ENCODE assay signal across 1 cellular context in the genomic region with DNA sequence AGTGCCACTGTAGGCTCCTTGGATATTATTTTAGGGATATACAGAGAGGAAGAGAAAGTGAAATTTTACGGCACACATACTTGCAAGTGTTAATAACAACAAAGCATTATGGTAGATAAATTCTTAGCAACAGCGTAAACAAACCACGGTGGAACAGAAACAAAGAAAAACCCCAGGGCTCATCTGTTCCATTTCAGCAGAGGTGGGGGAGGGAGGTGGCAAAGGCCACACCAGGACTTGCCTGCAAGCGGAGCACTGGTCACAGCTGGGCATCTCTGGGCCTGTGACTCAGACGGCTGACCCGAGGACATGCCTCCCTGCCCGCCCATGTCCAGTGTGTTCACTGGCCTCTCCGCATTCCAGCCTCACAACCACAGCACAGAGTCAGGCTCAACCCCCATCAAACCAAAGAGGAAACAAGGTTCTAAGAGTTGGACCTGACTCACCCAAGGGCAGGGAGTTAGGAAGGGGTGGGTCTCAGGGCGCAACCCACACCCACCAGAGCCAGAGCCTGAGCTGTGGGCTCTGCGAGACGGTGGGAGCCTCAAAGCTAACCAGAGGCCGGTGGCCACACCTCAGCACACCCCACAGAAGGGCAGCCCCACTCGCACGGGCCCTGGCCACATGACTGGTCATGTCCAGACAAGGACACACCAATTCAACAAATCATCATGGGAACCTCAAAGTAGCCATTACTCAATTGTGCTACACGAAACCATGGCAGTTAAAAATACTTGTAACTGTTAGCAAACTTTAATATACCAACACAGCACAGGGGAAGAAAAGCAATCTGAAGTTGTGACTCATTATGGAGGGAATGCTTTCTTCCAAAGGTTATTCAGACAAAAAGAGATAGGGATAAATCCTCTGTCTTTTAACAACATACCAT.
A peak's percentile ranks its signal among the peaks of the same experiment; 100 is the strongest.
TF ChIP-seq lines count a peak whose summit lies in the region.

No MANE protein-coding gene starts in this region.

TF ChIP-seq in K562, 482 proteins besides CTCF, POLR2A, EP300 and RAD21 (continued from another document and continues in another):
- TF ChIP-seq ZBTB43 (CRISPR knock-in tag; IDR thresholded peaks at IDR 0.05) (no peak), MEIS2 (IDR thresholded peaks at IDR 0.05; ENCODE audit: partially characterized antibody) (peak; percentile 35), FOXK2 (conservative IDR thresholded peaks at IDR 0.05 in 1 of 2, IDR thresholded peaks at IDR 0.05 in 1 of 2; ENCODE audit: low read depth in 2 of 2) (peak; percentile 60 to 74), CBFB (CRISPR knock-in tag; IDR thresholded peaks at IDR 0.05) (peak; percentile 72; the same call in 1 of the 2 replicates), ZFP91 (CRISPR knock-in tag; IDR thresholded peaks at IDR 0.05) (peak; percentile 53; the same call in 1 of the 2 replicates), ARID1B (IDR thresholded peaks at IDR 0.05) (peak; percentile 68), NFIC (IDR thresholded peaks at IDR 0.05) (peak; percentile 45; the same call in 1 of the 2 replicates), PBX2 (CRISPR knock-in tag; IDR thresholded peaks at IDR 0.05; ENCODE audit: low read depth) (no peak), PBX2 (tag; conservative IDR thresholded peaks at IDR 0.05; ENCODE audit: low read depth) (peak; percentile 46; the same call in 1 of the 2 replicates), ZBTB17 (CRISPR knock-in tag; IDR thresholded peaks at IDR 0.05) (peak; percentile 83), FOXP1 (CRISPR knock-in tag; IDR thresholded peaks at IDR 0.05) (0 out of 2 replicates have a peak, but pooled peaks have one; percentile 38), KLF16 (IDR thresholded peaks at IDR 0.05) (peak; percentile 37; the same call in 1 of the 2 replicates), ZNF766 (CRISPR knock-in tag; conservative IDR thresholded peaks at IDR 0.05) (peak; percentile 46; the same call in 1 of the 2 replicates), RFX1 (IDR thresholded peaks at IDR 0.05) (peak; percentile 72), ZNF175 (CRISPR knock-in tag; IDR thresholded peaks at IDR 0.05; ENCODE audit: low read depth) (0 out of 2 replicates have a peak, but pooled peaks have one; percentile 8), ZNF232 (CRISPR knock-in tag; IDR thresholded peaks at IDR 0.05) (peak; percentile 72; the same call in 1 of the 2 replicates), VEZF1 (CRISPR knock-in tag; IDR thresholded peaks at IDR 0.05) (peak; percentile 69), CTBP1 (IDR thresholded peaks at IDR 0.05; ENCODE audit: borderline replicate concordance) (peak; percentile 81)
- TF ChIP-seq, protein P1, sequence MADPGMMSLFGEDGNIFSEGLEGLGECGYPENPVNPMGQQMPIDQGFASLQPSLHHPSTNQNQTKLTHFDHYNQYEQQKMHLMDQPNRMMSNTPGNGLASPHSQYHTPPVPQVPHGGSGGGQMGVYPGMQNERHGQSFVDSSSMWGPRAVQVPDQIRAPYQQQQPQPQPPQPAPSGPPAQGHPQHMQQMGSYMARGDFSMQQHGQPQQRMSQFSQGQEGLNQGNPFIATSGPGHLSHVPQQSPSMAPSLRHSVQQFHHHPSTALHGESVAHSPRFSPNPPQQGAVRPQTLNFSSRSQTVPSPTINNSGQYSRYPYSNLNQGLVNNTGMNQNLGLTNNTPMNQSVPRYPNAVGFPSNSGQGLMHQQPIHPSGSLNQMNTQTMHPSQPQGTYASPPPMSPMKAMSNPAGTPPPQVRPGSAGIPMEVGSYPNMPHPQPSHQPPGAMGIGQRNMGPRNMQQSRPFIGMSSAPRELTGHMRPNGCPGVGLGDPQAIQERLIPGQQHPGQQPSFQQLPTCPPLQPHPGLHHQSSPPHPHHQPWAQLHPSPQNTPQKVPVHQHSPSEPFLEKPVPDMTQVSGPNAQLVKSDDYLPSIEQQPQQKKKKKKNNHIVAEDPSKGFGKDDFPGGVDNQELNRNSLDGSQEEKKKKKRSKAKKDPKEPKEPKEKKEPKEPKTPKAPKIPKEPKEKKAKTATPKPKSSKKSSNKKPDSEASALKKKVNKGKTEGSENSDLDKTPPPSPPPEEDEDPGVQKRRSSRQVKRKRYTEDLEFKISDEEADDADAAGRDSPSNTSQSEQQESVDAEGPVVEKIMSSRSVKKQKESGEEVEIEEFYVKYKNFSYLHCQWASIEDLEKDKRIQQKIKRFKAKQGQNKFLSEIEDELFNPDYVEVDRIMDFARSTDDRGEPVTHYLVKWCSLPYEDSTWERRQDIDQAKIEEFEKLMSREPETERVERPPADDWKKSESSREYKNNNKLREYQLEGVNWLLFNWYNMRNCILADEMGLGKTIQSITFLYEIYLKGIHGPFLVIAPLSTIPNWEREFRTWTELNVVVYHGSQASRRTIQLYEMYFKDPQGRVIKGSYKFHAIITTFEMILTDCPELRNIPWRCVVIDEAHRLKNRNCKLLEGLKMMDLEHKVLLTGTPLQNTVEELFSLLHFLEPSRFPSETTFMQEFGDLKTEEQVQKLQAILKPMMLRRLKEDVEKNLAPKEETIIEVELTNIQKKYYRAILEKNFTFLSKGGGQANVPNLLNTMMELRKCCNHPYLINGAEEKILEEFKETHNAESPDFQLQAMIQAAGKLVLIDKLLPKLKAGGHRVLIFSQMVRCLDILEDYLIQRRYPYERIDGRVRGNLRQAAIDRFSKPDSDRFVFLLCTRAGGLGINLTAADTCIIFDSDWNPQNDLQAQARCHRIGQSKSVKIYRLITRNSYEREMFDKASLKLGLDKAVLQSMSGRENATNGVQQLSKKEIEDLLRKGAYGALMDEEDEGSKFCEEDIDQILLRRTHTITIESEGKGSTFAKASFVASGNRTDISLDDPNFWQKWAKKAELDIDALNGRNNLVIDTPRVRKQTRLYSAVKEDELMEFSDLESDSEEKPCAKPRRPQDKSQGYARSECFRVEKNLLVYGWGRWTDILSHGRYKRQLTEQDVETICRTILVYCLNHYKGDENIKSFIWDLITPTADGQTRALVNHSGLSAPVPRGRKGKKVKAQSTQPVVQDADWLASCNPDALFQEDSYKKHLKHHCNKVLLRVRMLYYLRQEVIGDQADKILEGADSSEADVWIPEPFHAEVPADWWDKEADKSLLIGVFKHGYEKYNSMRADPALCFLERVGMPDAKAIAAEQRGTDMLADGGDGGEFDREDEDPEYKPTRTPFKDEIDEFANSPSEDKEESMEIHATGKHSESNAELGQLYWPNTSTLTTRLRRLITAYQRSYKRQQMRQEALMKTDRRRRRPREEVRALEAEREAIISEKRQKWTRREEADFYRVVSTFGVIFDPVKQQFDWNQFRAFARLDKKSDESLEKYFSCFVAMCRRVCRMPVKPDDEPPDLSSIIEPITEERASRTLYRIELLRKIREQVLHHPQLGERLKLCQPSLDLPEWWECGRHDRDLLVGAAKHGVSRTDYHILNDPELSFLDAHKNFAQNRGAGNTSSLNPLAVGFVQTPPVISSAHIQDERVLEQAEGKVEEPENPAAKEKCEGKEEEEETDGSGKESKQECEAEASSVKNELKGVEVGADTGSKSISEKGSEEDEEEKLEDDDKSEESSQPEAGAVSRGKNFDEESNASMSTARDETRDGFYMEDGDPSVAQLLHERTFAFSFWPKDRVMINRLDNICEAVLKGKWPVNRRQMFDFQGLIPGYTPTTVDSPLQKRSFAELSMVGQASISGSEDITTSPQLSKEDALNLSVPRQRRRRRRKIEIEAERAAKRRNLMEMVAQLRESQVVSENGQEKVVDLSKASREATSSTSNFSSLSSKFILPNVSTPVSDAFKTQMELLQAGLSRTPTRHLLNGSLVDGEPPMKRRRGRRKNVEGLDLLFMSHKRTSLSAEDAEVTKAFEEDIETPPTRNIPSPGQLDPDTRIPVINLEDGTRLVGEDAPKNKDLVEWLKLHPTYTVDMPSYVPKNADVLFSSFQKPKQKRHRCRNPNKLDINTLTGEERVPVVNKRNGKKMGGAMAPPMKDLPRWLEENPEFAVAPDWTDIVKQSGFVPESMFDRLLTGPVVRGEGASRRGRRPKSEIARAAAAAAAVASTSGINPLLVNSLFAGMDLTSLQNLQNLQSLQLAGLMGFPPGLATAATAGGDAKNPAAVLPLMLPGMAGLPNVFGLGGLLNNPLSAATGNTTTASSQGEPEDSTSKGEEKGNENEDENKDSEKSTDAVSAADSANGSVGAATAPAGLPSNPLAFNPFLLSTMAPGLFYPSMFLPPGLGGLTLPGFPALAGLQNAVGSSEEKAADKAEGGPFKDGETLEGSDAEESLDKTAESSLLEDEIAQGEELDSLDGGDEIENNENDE (IDR thresholded peaks at IDR 0.05; ENCODE audit: low read depth, low read length), result peak; percentile 58
- TF ChIP-seq, protein P2, sequence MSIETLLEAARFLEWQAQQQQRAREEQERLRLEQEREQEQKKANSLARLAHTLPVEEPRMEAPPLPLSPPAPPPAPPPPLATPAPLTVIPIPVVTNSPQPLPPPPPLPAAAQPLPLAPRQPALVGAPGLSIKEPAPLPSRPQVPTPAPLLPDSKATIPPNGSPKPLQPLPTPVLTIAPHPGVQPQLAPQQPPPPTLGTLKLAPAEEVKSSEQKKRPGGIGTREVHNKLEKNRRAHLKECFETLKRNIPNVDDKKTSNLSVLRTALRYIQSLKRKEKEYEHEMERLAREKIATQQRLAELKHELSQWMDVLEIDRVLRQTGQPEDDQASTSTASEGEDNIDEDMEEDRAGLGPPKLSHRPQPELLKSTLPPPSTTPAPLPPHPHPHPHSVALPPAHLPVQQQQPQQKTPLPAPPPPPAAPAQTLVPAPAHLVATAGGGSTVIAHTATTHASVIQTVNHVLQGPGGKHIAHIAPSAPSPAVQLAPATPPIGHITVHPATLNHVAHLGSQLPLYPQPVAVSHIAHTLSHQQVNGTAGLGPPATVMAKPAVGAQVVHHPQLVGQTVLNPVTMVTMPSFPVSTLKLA (conservative IDR thresholded peaks at IDR 0.05), result no peak; a peak in 3 of 4 replicates
- TF ChIP-seq, protein P3, sequence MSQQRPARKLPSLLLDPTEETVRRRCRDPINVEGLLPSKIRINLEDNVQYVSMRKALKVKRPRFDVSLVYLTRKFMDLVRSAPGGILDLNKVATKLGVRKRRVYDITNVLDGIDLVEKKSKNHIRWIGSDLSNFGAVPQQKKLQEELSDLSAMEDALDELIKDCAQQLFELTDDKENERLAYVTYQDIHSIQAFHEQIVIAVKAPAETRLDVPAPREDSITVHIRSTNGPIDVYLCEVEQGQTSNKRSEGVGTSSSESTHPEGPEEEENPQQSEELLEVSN (IDR thresholded peaks at IDR 0.05; ENCODE audit: borderline replicate concordance in 1 of 2, extremely low read depth in 1 of 2, insufficient read depth in 1 of 2, insufficient read length in 1 of 2, low read depth in 1 of 2, low read length in 1 of 2, poor library complexity in 1 of 2, severe bottlenecking in 1 of 2), result peak in 1 of 2 experiments; percentile 21
- TF ChIP-seq, protein P4, sequence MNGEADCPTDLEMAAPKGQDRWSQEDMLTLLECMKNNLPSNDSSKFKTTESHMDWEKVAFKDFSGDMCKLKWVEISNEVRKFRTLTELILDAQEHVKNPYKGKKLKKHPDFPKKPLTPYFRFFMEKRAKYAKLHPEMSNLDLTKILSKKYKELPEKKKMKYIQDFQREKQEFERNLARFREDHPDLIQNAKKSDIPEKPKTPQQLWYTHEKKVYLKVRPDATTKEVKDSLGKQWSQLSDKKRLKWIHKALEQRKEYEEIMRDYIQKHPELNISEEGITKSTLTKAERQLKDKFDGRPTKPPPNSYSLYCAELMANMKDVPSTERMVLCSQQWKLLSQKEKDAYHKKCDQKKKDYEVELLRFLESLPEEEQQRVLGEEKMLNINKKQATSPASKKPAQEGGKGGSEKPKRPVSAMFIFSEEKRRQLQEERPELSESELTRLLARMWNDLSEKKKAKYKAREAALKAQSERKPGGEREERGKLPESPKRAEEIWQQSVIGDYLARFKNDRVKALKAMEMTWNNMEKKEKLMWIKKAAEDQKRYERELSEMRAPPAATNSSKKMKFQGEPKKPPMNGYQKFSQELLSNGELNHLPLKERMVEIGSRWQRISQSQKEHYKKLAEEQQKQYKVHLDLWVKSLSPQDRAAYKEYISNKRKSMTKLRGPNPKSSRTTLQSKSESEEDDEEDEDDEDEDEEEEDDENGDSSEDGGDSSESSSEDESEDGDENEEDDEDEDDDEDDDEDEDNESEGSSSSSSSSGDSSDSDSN (IDR thresholded peaks at IDR 0.05; ENCODE audit: borderline replicate concordance in 1 of 2, low read depth in 2 of 2, low read length in 2 of 2), result peak; percentile 63 to 80; a peak in 2 of 4 replicates
